ENCODE assay signal across 9 cellular contexts in the genomic region with DNA sequence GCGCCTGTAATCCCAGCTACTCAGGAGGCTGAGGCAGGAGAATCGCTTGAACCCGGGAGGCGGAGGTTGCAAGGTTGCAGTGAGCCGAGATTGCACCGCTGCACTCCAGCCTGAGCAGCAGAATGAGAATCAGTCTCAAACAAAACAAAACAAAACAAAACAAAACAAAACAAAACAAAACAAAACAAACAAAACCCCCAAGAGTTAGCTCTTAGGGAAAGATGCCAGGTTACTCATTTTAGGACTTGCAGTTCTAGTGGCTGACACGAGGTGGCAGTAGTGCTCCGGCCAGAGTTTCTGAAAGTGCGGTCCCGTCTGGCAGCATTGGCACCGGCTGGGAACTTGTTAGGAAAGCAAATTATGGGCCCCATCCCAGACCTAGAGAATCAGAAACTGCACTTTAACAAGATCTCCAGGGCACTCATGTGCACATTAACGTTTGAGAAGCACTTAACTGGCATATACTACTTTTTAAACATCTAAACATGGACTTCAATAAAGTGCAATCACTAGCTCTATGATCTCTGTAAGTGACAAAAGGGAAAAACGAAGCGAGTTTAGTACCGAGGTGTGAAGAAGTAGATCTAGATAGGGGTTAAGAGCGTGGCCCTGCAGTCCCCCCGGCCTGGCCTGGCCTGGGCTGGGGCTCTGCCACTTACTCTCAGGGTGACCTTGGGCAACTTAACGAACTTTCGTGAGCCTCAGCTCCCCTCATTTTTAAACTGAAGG. TPM values are rescaled to one million over a fixed set of nuclear protein-coding genes. Genes with fewer than 3 reads are reported as not detected.
DNase-seq lines count a peak whose midpoint lies in the region; ATAC-seq, FAIRE-seq and TF ChIP-seq lines count a peak whose summit lies in the region.
"Had no signal": no experiment of that assay in that cellular context is flagged by ENCODE, and none has a peak within 500 bp of the region (broad histone marks: within the 10 kb centered on the region; RNA-seq: fewer than 3 reads in every experiment).

No MANE protein-coding gene starts in this region.

- TF ChIP-seq CTCF in D721Med (IDR thresholded peaks at IDR 0.05; ENCODE audit: insufficient read depth, missing control alignments) (peak; percentile 95), upper lobe of left lung (IDR thresholded peaks at IDR 0.05) (peak; percentile 87 to 96 (median 93))

- DNase-seq in D721Med (ENCODE audit: insufficient read length, low spot score) (no peak), SK-N-MC (ENCODE audit: low read depth, low spot score) (peak; percentile 45), head of caudate nucleus (peak; percentile 54 to 90 (median 78)), posterior vena cava (ENCODE audit: low spot score) (peak; percentile 93), upper lobe of left lung (peak in 1 of 2 donors; percentile 91)
- peak; percentile 85 for DNase-seq in activated naive CD4-positive, alpha-beta T cell treated with anti-CD3 and anti-CD28 coated beads, Interleukin-2, amount 10 ng/mL, durations not matched to agents 7 days and 5 days

- H3K9me3 ChIP-seq in SK-N-MC (ENCODE audit: low read depth, low read length) = no peaks in the 10 kb centered on the region
- no peaks in the 10 kb centered on the region for H3K9me3 ChIP-seq in upper lobe of left lung

- WGBS in upper lobe of left lung, 2 donors = 42 to 47% methylated on average over 19 of the region's 19 CpGs

- intact Hi-C loops in head of caudate nucleus (cut with DNase I) = loop anchor here (5.0 kb wide), 1 partner anchor 82 kb away; no protein-coding TSS in a partner anchor
- intact Hi-C loops in posterior vena cava (cut with DNase I) = loop anchor here (2.0 to 5.0 kb wide), 2 partner anchors 82 to 84 kb away; no protein-coding TSS in a partner anchor

- no peak overlapping the region for H3K4me3 ChIP-seq in SK-N-MC
- no peak overlapping the region for H3K4me3 ChIP-seq in upper lobe of left lung

- no peaks in the 10 kb centered on the region for H3K27me3 ChIP-seq in upper lobe of left lung

- H3K4me1 Mint-ChIP-seq in IgD-negative memory B cell = peaks cover 15 to 26% (median 23%) of the 10 kb centered on the region in 3 donors
- peaks cover 51% of the 10 kb centered on the region for H3K4me1 Mint-ChIP-seq in activated naive CD4-positive, alpha-beta T cell treated with anti-CD3 and anti-CD28 coated beads, Interleukin-2, amount 10 ng/mL, durations not matched to agents 7 days and 5 days

- H3K4me3 Mint-ChIP-seq in IgD-negative memory B cell = peak overlapping the region in 3 of 4 donors; percentile 1 to 92 (median 75)
- no peak overlapping the region for H3K4me3 Mint-ChIP-seq in activated naive CD4-positive, alpha-beta T cell treated with anti-CD3 and anti-CD28 coated beads, Interleukin-2, amount 10 ng/mL, durations not matched to agents 7 days and 5 days

- H3K9ac ChIP-seq in SK-N-MC (ENCODE audit: insufficient read length) = no peak overlapping the region

- ATAC-seq in upper lobe of left lung (ENCODE audit: low FRiP score in 2 of 2) (peak; percentile 87 to 90), HG03442 (IDR thresholded peaks at IDR 0.05; ENCODE audit: unreplicated experiment) (no peak)

- H3K27me3 Mint-ChIP-seq in IgD-negative memory B cell = no peaks in the 10 kb centered on the region
- peaks cover 26% of the 10 kb centered on the region for H3K27me3 Mint-ChIP-seq in activated naive CD4-positive, alpha-beta T cell treated with anti-CD3 and anti-CD28 coated beads, Interleukin-2, amount 10 ng/mL, durations not matched to agents 7 days and 5 days

- H3K27ac ChIP-seq in SK-N-MC = no peak overlapping the region
- peak overlapping the region; percentile 35 to 76 (median 74) for H3K27ac ChIP-seq in upper lobe of left lung

- TF ChIP-seq POLR2A in upper lobe of left lung (IDR thresholded peaks at IDR 0.05) = no peak

- H3K9me3 Mint-ChIP-seq in IgD-negative memory B cell = no peaks in the 10 kb centered on the region
- peaks cover 5% of the 10 kb centered on the region for H3K9me3 Mint-ChIP-seq in activated naive CD4-positive, alpha-beta T cell treated with anti-CD3 and anti-CD28 coated beads, Interleukin-2, amount 10 ng/mL, durations not matched to agents 7 days and 5 days

- H3K27ac Mint-ChIP-seq in IgD-negative memory B cell = peak overlapping the region in 1 of 3 donors; percentile 93
- H3K27ac Mint-ChIP-seq in activated naive CD4-positive, alpha-beta T cell treated with anti-CD3 and anti-CD28 coated beads, Interleukin-2, amount 10 ng/mL, durations not matched to agents 7 days and 5 days = peak overlapping the region; percentile 65

- peak in 1 of 4 donors; percentile 9 for TF ChIP-seq EP300 in upper lobe of left lung (IDR thresholded peaks at IDR 0.05)

- no peak for FAIRE-seq in D721Med (lab: Jason Lieb, UNC)
- FAIRE-seq: colon had no signal

- CTCF ChIA-PET in activated naive CD4-positive, alpha-beta T cell treated with anti-CD3 and anti-CD28 coated beads, Interleukin-2, amount 10 ng/mL, durations not matched to agents 7 days and 5 days (lab: Charles Lee) = interaction anchor here (0.6 to 8.0 kb wide), 47 partner anchors 9 to 1412 kb away, joined by 3 to 252 read pairs (median 7); a partner anchor contains a TSS

- peaks cover 16 to 20% (median 18%) of the 10 kb centered on the region in 4 donors for H3K4me1 ChIP-seq in upper lobe of left lung

- H3K36me3 ChIP-seq in SK-N-MC (ENCODE audit: insufficient read depth, low read length) (no peaks in the 10 kb centered on the region), upper lobe of left lung (no peaks in the 10 kb centered on the region)

- no peaks in the 10 kb centered on the region for H3K36me3 Mint-ChIP-seq in IgD-negative memory B cell
- H3K36me3 Mint-ChIP-seq in activated naive CD4-positive, alpha-beta T cell treated with anti-CD3 and anti-CD28 coated beads, Interleukin-2, amount 10 ng/mL, durations not matched to agents 7 days and 5 days = no peaks in the 10 kb centered on the region

RNA-seq across cellular contexts. Expression of a gene that starts 41.9 kb away (rescaled TPM):
- 117 TPM for polyA plus RNA-seq in IgD-negative memory B cell
- total RNA-seq in posterior vena cava (10 to 100 TPM; 37.6 to 38.1 TPM), upper lobe of left lung (100 to 1,000 TPM in 1 of 6 donors, 10 to 100 TPM in 5; 28.3 to 113 (median 58.5) TPM)
